In genomic region chrX:15143050-15143824, GRCh38 we compare ENCODE assay signal across 8 cellular contexts.
DNase-seq lines count a peak whose midpoint lies in the region; TF ChIP-seq lines count a peak whose summit lies in the region.

No MANE protein-coding gene starts in this region.

- peak; percentile 31 to 50 (median 37) for DNase-seq in CD4-positive, alpha-beta memory T cell
- DNase-seq in GM19240 (ENCODE audit: insufficient read length, low spot score) (peak; percentile 35), Karpas-422 (peak; percentile 85), T follicular helper cell (ENCODE audit: low read depth) (peak; percentile 27), ascending aorta (ENCODE audit: low spot score in 2 of 2) (no peak), iPS-NIHi7 (ENCODE audit: extremely low spot score) (peak; percentile 70), foreskin melanocyte (no peak)
- peak; percentile 10 to 12 for DNase-seq in stimulated activated CD4-positive, alpha-beta T cell treated with anti-CD3 and anti-CD28 coated beads, Interleukin-1b, Interleukin-23, amount 100 ng/mL, for 1 hour (ENCODE audit: low read depth in 2 of 2)

- intact Hi-C loops in CD4-positive, alpha-beta memory T cell (cut with micrococcal nuclease): loop anchor here (1.0 to 10.0 kb wide), 5 partner anchors 36 to 1104 kb away; partner anchors contain the start of genes FANCB and MOSPD2
- intact Hi-C loops in ascending aorta (cut with DNase I): loop anchor here (2.0 kb wide), 1 partner anchor 1104 kb away; no protein-coding TSS in a partner anchor

- peaks cover 12 to 17% (median 15%) of the 10 kb centered on the region in 4 donors for H3K4me1 Mint-ChIP-seq in CD4-positive, alpha-beta memory T cell

- H2AFZ ChIP-seq in Karpas-422 (ENCODE audit: low read length): 0 out of 2 replicates have a peak overlapping the region, but pooled peaks have one; percentile 30

- no peaks in the 10 kb centered on the region for H3K27me3 Mint-ChIP-seq in CD4-positive, alpha-beta memory T cell

- no peaks in the 10 kb centered on the region for H3K36me3 ChIP-seq in CD4-positive, alpha-beta memory T cell (ENCODE audit: insufficient read depth, low read length)
- no peaks in the 10 kb centered on the region for H3K36me3 ChIP-seq in Karpas-422 (ENCODE audit: insufficient read depth, low read length)
- no peaks in the 10 kb centered on the region for H3K36me3 ChIP-seq in ascending aorta

- H3K9me3 ChIP-seq in CD4-positive, alpha-beta memory T cell (ENCODE audit: control insufficient read depth in 1 of 2, low read length in 2 of 2): no peaks in the 10 kb centered on the region
- H3K9me3 ChIP-seq in Karpas-422 (ENCODE audit: low read length) (no peaks in the 10 kb centered on the region), ascending aorta (no peaks in the 10 kb centered on the region)

- H4K20me1 ChIP-seq in Karpas-422 (ENCODE audit: insufficient read depth, low read depth, low read length): no peaks in the 10 kb centered on the region

- H3K79me2 ChIP-seq in Karpas-422 (ENCODE audit: low read length): no peaks in the 10 kb centered on the region

- H3K4me1 ChIP-seq in CD4-positive, alpha-beta memory T cell (ENCODE audit: insufficient read depth, low read length): peaks cover 11% of the 10 kb centered on the region
- H3K4me1 ChIP-seq in Karpas-422 (ENCODE audit: low read length): peaks cover 11% of the 10 kb centered on the region
- no peaks in the 10 kb centered on the region for H3K4me1 ChIP-seq in ascending aorta

- H3K4me3 Mint-ChIP-seq in CD4-positive, alpha-beta memory T cell: peak overlapping the region in 6 of 8 donors; percentile 13 to 74 (median 32)

- peak in 2 of 3 experiments; percentile 45 to 60 for TF ChIP-seq CTCF in ascending aorta (IDR thresholded peaks at IDR 0.05)

- no peak overlapping the region for H3K27ac ChIP-seq in CD4-positive, alpha-beta memory T cell (ENCODE audit: low read depth, low read length)
- H3K27ac ChIP-seq in Karpas-422 (ENCODE audit: low read length) (no peak overlapping the region), ascending aorta (no peak overlapping the region)

- H3K9me2 ChIP-seq in Karpas-422 (replicated peaks; ENCODE audit: insufficient read depth, low read length): no peaks in the 10 kb centered on the region

- H3K9me3 Mint-ChIP-seq in CD4-positive, alpha-beta memory T cell: no peaks in the 10 kb centered on the region

- POLR2A ChIA-PET in CD4-positive, alpha-beta memory T cell (lab: Charles Lee; ENCODE audit: partially characterized antibody): no interaction called here

- H3K4me3 ChIP-seq in CD4-positive, alpha-beta memory T cell (ENCODE audit: low read length in 2 of 2): no peak overlapping the region
- H3K4me3 ChIP-seq in Karpas-422 (ENCODE audit: low read length) (no peak overlapping the region), ascending aorta (no peak overlapping the region)

- H3K4me2 ChIP-seq in Karpas-422 (ENCODE audit: low read depth, low read length, poor library complexity, severe bottlenecking): no peak overlapping the region

- no peak overlapping the region; the same call in 1 of the 2 replicates for H3K9ac ChIP-seq in Karpas-422 (ENCODE audit: low read length)

- no peaks in the 10 kb centered on the region for H3K36me3 Mint-ChIP-seq in CD4-positive, alpha-beta memory T cell

- CTCF ChIA-PET in CD4-positive, alpha-beta memory T cell (lab: Charles Lee; ENCODE audit: partially characterized antibody): interaction anchor here (0.6 to 5.8 kb wide), 11 partner anchors 10 to 1484 kb away, joined by 3 to 45 read pairs (median 6); no protein-coding TSS in a partner anchor

- no peaks in the 10 kb centered on the region for H3K27me3 ChIP-seq in CD4-positive, alpha-beta memory T cell (ENCODE audit: insufficient read depth, low read length)
- H3K27me3 ChIP-seq in Karpas-422 (ENCODE audit: low read length) (no peaks in the 10 kb centered on the region), ascending aorta (no peaks in the 10 kb centered on the region)

- peak overlapping the region in 4 of 7 donors; percentile 11 to 80 (median 66) for H3K27ac Mint-ChIP-seq in CD4-positive, alpha-beta memory T cell

Comparison
In these comparisons a context has a peak if more than half of its experiments do, and no peak if none do; other contexts are left out.
1. DNase-seq: peak in CD4-positive, alpha-beta memory T cell (5 of 5), GM19240 (single experiment), Karpas-422 (single experiment), T follicular helper cell (single experiment), iPS-NIHi7 (single experiment) and stimulated activated CD4-positive, alpha-beta T cell treated with anti-CD3 and anti-CD28 coated beads, Interleukin-1b, Interleukin-23, amount 100 ng/mL, for 1 hour (2 of 2); none in ascending aorta (0 of 2) and foreskin melanocyte (single experiment).